ENCODE assay signal across 16 cellular contexts in genomic region chr5:133934822-133935793, GRCh38. TPM values are rescaled to one million over a fixed set of nuclear protein-coding genes. Genes with fewer than 3 reads are reported as not detected.
DNase-seq lines count a peak whose midpoint lies in the region; ATAC-seq and TF ChIP-seq lines count a peak whose summit lies in the region.
"Had no signal": no experiment of that assay in that cellular context is flagged by ENCODE, and none has a peak within 500 bp of the region (broad histone marks: within the 10 kb centered on the region; RNA-seq: fewer than 3 reads in every experiment).

No MANE protein-coding gene starts in this region.

- no peaks in the 10 kb centered on the region for H3K36me3 Mint-ChIP-seq in activated CD4-positive, alpha-beta T cell treated with anti-CD3 and anti-CD28 coated beads, Interleukin-2, amount 10 ng/mL, durations not matched to agents 24 days and 14 days (ENCODE audit: low read depth)
- no peaks in the 10 kb centered on the region for H3K36me3 Mint-ChIP-seq in activated B cell treated with CpG ODN at 0.5 μM for 24 hours (ENCODE audit: low read depth)
- H3K36me3 Mint-ChIP-seq in stimulated activated naive B cell treated with anti-CD40 and anti-IgM and Interleukin-4, amounts not matched to agents 10 μg/mL and 1 μg/mL and 100 μg/mL, for 72 hours: peaks cover 6 to 11% of the 10 kb centered on the region in 2 donors
- H3K36me3 Mint-ChIP-seq: neural progenitor cell had no signal

- no peaks in the 10 kb centered on the region for H3K27me3 Mint-ChIP-seq in activated CD4-positive, alpha-beta T cell treated with anti-CD3 and anti-CD28 coated beads, Interleukin-2, amount 10 ng/mL, durations not matched to agents 24 days and 14 days
- H3K27me3 Mint-ChIP-seq in activated B cell treated with CpG ODN at 0.5 μM for 24 hours: no peaks in the 10 kb centered on the region
- H3K27me3 Mint-ChIP-seq in stimulated activated naive B cell treated with anti-CD40 and anti-IgM and Interleukin-4, amounts not matched to agents 10 μg/mL and 1 μg/mL and 100 μg/mL, for 72 hours: no peaks in the 10 kb centered on the region

- POLR2A ChIA-PET in activated B cell treated with CpG ODN at 0.5 μM for 24 hours (lab: Charles Lee): interaction anchor here (0.6 to 1.8 kb wide), 12 partner anchors 15 to 883 kb away, joined by 3 to 8 read pairs (median 4); partner anchors contain the start of genes HSPA4 and VDAC1

- H3K4me3 Mint-ChIP-seq in activated CD4-positive, alpha-beta T cell treated with anti-CD3 and anti-CD28 coated beads, Interleukin-2, amount 10 ng/mL, durations not matched to agents 24 days and 14 days: no peak overlapping the region
- H3K4me3 Mint-ChIP-seq in activated B cell treated with CpG ODN at 0.5 μM for 24 hours: peak overlapping the region; percentile 71
- H3K4me3 Mint-ChIP-seq in stimulated activated naive B cell treated with anti-CD40 and anti-IgM and Interleukin-4, amounts not matched to agents 10 μg/mL and 1 μg/mL and 100 μg/mL, for 72 hours: peak overlapping the region; percentile 68 to 83
- H3K4me3 Mint-ChIP-seq: activated T-cell treated with anti-CD3 and anti-CD28 coated beads, Interleukin-2, amount 50 U/mL, for 72 hours; neural progenitor cell had no signal

- peak overlapping the region; percentile 83 for H3K27ac Mint-ChIP-seq in activated CD4-positive, alpha-beta T cell treated with anti-CD3 and anti-CD28 coated beads, Interleukin-2, amount 10 ng/mL, durations not matched to agents 24 days and 14 days
- peak overlapping the region; percentile 95 for H3K27ac Mint-ChIP-seq in activated B cell treated with CpG ODN at 0.5 μM for 24 hours
- H3K27ac Mint-ChIP-seq in stimulated activated naive B cell treated with anti-CD40 and anti-IgM and Interleukin-4, amounts not matched to agents 10 μg/mL and 1 μg/mL and 100 μg/mL, for 72 hours: peak overlapping the region; percentile 97
- H3K27ac Mint-ChIP-seq: activated T-cell treated with anti-CD3 and anti-CD28 coated beads, Interleukin-2, amount 50 U/mL, for 72 hours had no signal

- H3K9me3 Mint-ChIP-seq in activated CD4-positive, alpha-beta T cell treated with anti-CD3 and anti-CD28 coated beads, Interleukin-2, amount 10 ng/mL, durations not matched to agents 24 days and 14 days: no peaks in the 10 kb centered on the region
- peaks cover 5% of the 10 kb centered on the region for H3K9me3 Mint-ChIP-seq in activated B cell treated with CpG ODN at 0.5 μM for 24 hours
- peaks cover 9 to 17% of the 10 kb centered on the region in 2 donors for H3K9me3 Mint-ChIP-seq in stimulated activated naive B cell treated with anti-CD40 and anti-IgM and Interleukin-4, amounts not matched to agents 10 μg/mL and 1 μg/mL and 100 μg/mL, for 72 hours

- intact Hi-C loops in activated CD4-positive, alpha-beta T cell treated with anti-CD3 and anti-CD28 coated beads, Interleukin-2, amount 10 ng/mL, durations not matched to agents 24 days and 14 days (cut with micrococcal nuclease): no loop called here
- intact Hi-C loops in activated B cell treated with CpG ODN at 0.5 μM for 24 hours (cut with micrococcal nuclease): loop anchor here (1.0 to 10.0 kb wide), 7 partner anchors 22 to 1510 kb away; partner anchors contain the start of gene VDAC1

- CTCF ChIA-PET in activated B cell treated with CpG ODN at 0.5 μM for 24 hours (lab: Charles Lee): interaction anchor here (0.6 to 1.1 kb wide), 3 partner anchors 9 to 66 kb away, joined by 3 to 4 read pairs (median 3); no protein-coding TSS in a partner anchor

- H3K4me1 Mint-ChIP-seq in activated CD4-positive, alpha-beta T cell treated with anti-CD3 and anti-CD28 coated beads, Interleukin-2, amount 10 ng/mL, durations not matched to agents 24 days and 14 days: peaks cover 46% of the 10 kb centered on the region
- peaks cover 98% of the 10 kb centered on the region for H3K4me1 Mint-ChIP-seq in activated B cell treated with CpG ODN at 0.5 μM for 24 hours
- peaks cover 81 to 100% of the 10 kb centered on the region in 2 donors for H3K4me1 Mint-ChIP-seq in stimulated activated naive B cell treated with anti-CD40 and anti-IgM and Interleukin-4, amounts not matched to agents 10 μg/mL and 1 μg/mL and 100 μg/mL, for 72 hours

- no peak for TF ChIP-seq CTCF in activated B cell treated with CpG ODN at 0.5 μM for 24 hours (IDR thresholded peaks at IDR 0.05)

- no peak for DNase-seq in activated CD4-positive, alpha-beta T cell treated with anti-CD3 and anti-CD28 coated beads, Interleukin-2, amount 10 ng/mL, durations not matched to agents 24 days and 14 days
- no peak for DNase-seq in activated CD4-positive, alpha-beta T cell treated with anti-CD3 and anti-CD28 coated beads for 48 hours
- DNase-seq in activated B cell treated with CpG ODN at 0.5 μM for 24 hours: peak; percentile 44
- peak; percentile 34 for DNase-seq in stimulated activated naive B cell treated with anti-CD40 and anti-IgM and Interleukin-4, amounts not matched to agents 10 μg/mL and 1 μg/mL and 100 μg/mL, for 72 hours
- DNase-seq: activated T-cell treated with anti-CD3 and anti-CD28 coated beads, Interleukin-2, amount 50 U/mL, for 72 hours; brain microvascular endothelial cell; EL; NCI-H226; SHP77 treated with DMSO at 0.1 percent for 48 hours; uterus had no signal

- ATAC-seq in HG03378 (IDR thresholded peaks at IDR 0.05; ENCODE audit: unreplicated experiment) (peak; percentile 41), activated B cell treated with CpG ODN at 0.5 μM for 24 hours (ENCODE audit: low read depth) (peak; percentile 67), HG03280 (IDR thresholded peaks at IDR 0.05; ENCODE audit: unreplicated experiment) (no peak), HG03457 (IDR thresholded peaks at IDR 0.05; ENCODE audit: unreplicated experiment) (no peak)
- ATAC-seq in stimulated activated naive B cell treated with anti-CD40 and anti-IgM and Interleukin-4, amounts not matched to agents 10 μg/mL and 1 μg/mL and 100 μg/mL, for 72 hours (replicated peaks): peak; percentile 61 to 67
- ATAC-seq in activated CD4-positive, CD25-positive, alpha-beta regulatory T cell treated with anti-CD3 and anti-CD28 coated beads, Interleukin-2, amount 50 U/mL, for 24 hours: no peak
- ATAC-seq: activated T-cell treated with anti-CD3 and anti-CD28 coated beads, Interleukin-2, amount 50 U/mL, for 72 hours; left lung had no signal

RNA-seq across cellular contexts. Expression of gene C5orf15, which starts 33.3 kb away (rescaled TPM):
- 41.4 and 45.0 TPM in 2 replicates for total RNA-seq in activated CD4-positive, alpha-beta T cell treated with anti-CD3 and anti-CD28 coated beads, Interleukin-2, amount 10 ng/mL, durations not matched to agents 24 days and 14 days
- total RNA-seq in activated B cell treated with CpG ODN at 0.5 μM for 24 hours: 25.5 and 25.7 TPM in 2 replicates

Comparison
In these comparisons a context has a peak if more than half of its experiments do, and no peak if none do; other contexts are left out.
1. DNase-seq: peak in activated B cell treated with CpG ODN at 0.5 μM for 24 hours (single experiment) and stimulated activated naive B cell treated with anti-CD40 and anti-IgM and Interleukin-4, amounts not matched to agents 10 μg/mL and 1 μg/mL and 100 μg/mL, for 72 hours (single experiment); none in activated CD4-positive, alpha-beta T cell treated with anti-CD3 and anti-CD28 coated beads, Interleukin-2, amount 10 ng/mL, durations not matched to agents 24 days and 14 days (single experiment) and activated CD4-positive, alpha-beta T cell treated with anti-CD3 and anti-CD28 coated beads for 48 hours (single experiment).
2. ATAC-seq: peak in HG03378 (single experiment), activated B cell treated with CpG ODN at 0.5 μM for 24 hours (single experiment) and stimulated activated naive B cell treated with anti-CD40 and anti-IgM and Interleukin-4, amounts not matched to agents 10 μg/mL and 1 μg/mL and 100 μg/mL, for 72 hours (2 of 2); none in activated CD4-positive, CD25-positive, alpha-beta regulatory T cell treated with anti-CD3 and anti-CD28 coated beads, Interleukin-2, amount 50 U/mL, for 24 hours (0 of 2), HG03280 (single experiment) and HG03457 (single experiment).
3. Peak in every context shown above with its lines, with median percentiles within 50 percentile points of each other: H3K27ac Mint-ChIP-seq.